9 cellular contexts compared by ENCODE assay signal in the genomic region with DNA sequence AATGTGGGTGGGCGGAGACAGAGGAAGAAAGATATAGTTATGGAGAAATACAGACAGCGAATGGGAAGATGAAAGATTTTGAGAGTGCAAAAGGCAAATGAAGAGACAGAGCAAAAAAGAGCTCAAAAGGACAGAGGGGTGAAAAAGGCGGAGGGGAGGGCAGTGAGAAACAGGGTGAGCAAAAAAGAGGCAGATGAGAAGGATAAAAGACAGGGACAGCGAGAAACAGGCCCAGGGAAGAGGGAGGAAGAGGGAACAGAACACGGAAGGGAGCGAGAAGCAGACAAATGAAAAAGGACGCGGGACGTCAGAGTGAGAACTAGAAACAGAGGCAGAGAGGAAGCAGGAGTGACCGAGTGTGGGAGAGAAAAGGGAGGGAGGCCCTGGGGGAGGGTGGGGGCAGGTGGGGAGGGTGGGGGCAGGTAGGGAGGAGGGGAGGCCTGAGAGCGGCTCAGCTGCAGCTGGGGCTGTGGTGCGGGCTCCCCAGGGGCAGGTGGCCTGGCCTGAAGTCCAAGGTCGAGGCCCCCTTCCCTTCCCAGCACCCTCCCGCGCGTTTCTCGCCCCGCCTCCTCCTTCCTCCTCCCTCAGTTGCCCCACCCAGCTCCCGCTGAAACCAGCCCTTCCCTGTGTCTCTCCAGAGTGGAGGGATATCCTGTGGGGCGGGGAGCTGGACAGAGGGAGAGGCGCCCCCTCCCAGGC. TPM values are rescaled to one million over a fixed set of nuclear protein-coding genes. Genes with fewer than 3 reads are reported as not detected.
A peak's percentile ranks its signal among the peaks of the same experiment; 100 is the strongest.
DNase-seq lines count a peak whose midpoint lies in the region; ATAC-seq, FAIRE-seq and TF ChIP-seq lines count a peak whose summit lies in the region.
"Had no signal": no experiment of that assay in that cellular context is flagged by ENCODE, and none has a peak within 500 bp of the region (broad histone marks: within the 10 kb centered on the region; RNA-seq: fewer than 3 reads in every experiment).

No MANE protein-coding gene starts in this region.

- no peaks in the 10 kb centered on the region for H3K36me3 Mint-ChIP-seq in T-helper 2 cell treated with Interferon-gamma antibody and Interleukin-4, amounts not matched to agents 5 μg/mL and 100 μg/mL, for 36 hours (ENCODE audit: low read depth)

- no peak for TF ChIP-seq POLR2A in H1 (IDR thresholded peaks at IDR 0.05; ENCODE audit: control extremely low read depth in 1 of 2, low read depth in 2 of 2, low read length in 2 of 2)

- peak overlapping the region; percentile 17 for H3K56ac ChIP-seq in H1 (replicated peaks; ENCODE audit: insufficient read length, low read depth, low read length)

- TF ChIP-seq CTCF in H1 (IDR thresholded peaks at IDR 0.05; ENCODE audit: control extremely low read depth in 1 of 3, insufficient read depth in 1 of 3, low read depth in 1 of 3, low read length in 3 of 3) (no peak), smooth muscle cell (IDR thresholded peaks at IDR 0.05; ENCODE audit: borderline replicate concordance, insufficient read depth, poor library complexity, severe bottlenecking) (no peak)

- H3K4me3 ChIP-seq in H1 (ENCODE audit: extremely low read depth in 1 of 4, insufficient read depth in 2 of 4, low read depth in 3 of 4, low read length in 4 of 4) = peak overlapping the region; percentile 13 to 52 (median 24); a peak in 4 of 8 replicates
- no peak overlapping the region for H3K4me3 ChIP-seq in smooth muscle cell

- no peak overlapping the region for H4K91ac ChIP-seq in H1 (replicated peaks; ENCODE audit: insufficient read length, low read length)

- H3K4me3 Mint-ChIP-seq in T-helper 2 cell treated with Interferon-gamma antibody and Interleukin-4, amounts not matched to agents 5 μg/mL and 100 μg/mL, for 36 hours = peak overlapping the region; percentile 75

- H3K36me3 ChIP-seq in H1 (ENCODE audit: control insufficient read depth in 2 of 4, insufficient read depth in 4 of 4, low read length in 3 of 4) (no peaks in the 10 kb centered on the region), smooth muscle cell (ENCODE audit: low read depth) (no peaks in the 10 kb centered on the region)
- H3K36me3 ChIP-seq: upper lobe of left lung had no signal

- WGBS in H1 (ENCODE audit: extremely low coverage in 1 of 2, insufficient coverage in 1 of 2, insufficient read length in 1 of 2, insufficient replicate concordance in 2 of 2, low coverage in 1 of 2, low lambda C conversion rate in 2 of 2, missing lambda C conversion rate in 1 of 2), 2 experiments = 10% methylated on average over 12 of the region's 21 CpGs; no CpG with 5 or more reads in 1 of the 2 experiments
- 16% methylated on average over 14 of the region's 21 CpGs for WGBS in smooth muscle cell (ENCODE audit: low lambda C conversion rate)

- H3K18ac ChIP-seq in H1 (ENCODE audit: extremely low read depth, low read length) = no peak overlapping the region; the same call in 1 of the 2 replicates

- POLR2A ChIA-PET in H1 (lab: Charles Lee; ENCODE audit: partially characterized antibody) = interaction anchor here (0.9 to 14.4 kb wide), 5 partner anchors 9 to 74 kb away, joined by 4 to 275 read pairs (median 4); partner anchors contain the start of gene KLK2

- H2BK5ac ChIP-seq in H1 (ENCODE audit: low read depth, low read length) = no peak overlapping the region

- H3K27me3 ChIP-seq in H1 (replicated peaks in 1 of 4; ENCODE audit: control insufficient read depth in 3 of 4, extremely low read depth in 1 of 4, insufficient read depth in 3 of 4, low read length in 3 of 4) (peaks cover 9 to 37% (median 32%) of the 10 kb centered on the region in 4 experiments), smooth muscle cell (ENCODE audit: low read depth) (peaks cover 59% of the 10 kb centered on the region)

- no peaks in the 10 kb centered on the region for H3F3A ChIP-seq in smooth muscle cell (ENCODE audit: low read depth)

- peaks cover 17% of the 10 kb centered on the region for H3K23me2 ChIP-seq in H1 (ENCODE audit: low read depth, low read length)

- H3K27me3 Mint-ChIP-seq in T-helper 2 cell treated with Interferon-gamma antibody and Interleukin-4, amounts not matched to agents 5 μg/mL and 100 μg/mL, for 36 hours (ENCODE audit: low read depth) = peaks cover 28% of the 10 kb centered on the region

- DNase-seq in T-helper 2 cell treated with Interferon-gamma antibody and Interleukin-4, amounts not matched to agents 5 μg/mL and 100 μg/mL, for 36 hours (ENCODE audit: low spot score) = no peak
- DNase-seq in T-helper 2 cell (no peak), NCI-H69 (lab: John Stamatoyannopoulos, UW) (peak; percentile 73), H1 (ENCODE audit: low read depth in 1 of 2, low spot score in 2 of 2) (peak in 1 of 2 experiments; percentile 74), smooth muscle cell (lab: John Stamatoyannopoulos, UW; ENCODE audit: unreplicated experiment) (no peak), EL (no peak), ureter (ENCODE audit: low spot score) (no peak)
- DNase-seq: upper lobe of left lung had no signal

- peaks cover 22% of the 10 kb centered on the region for H3K4me1 Mint-ChIP-seq in T-helper 2 cell treated with Interferon-gamma antibody and Interleukin-4, amounts not matched to agents 5 μg/mL and 100 μg/mL, for 36 hours (ENCODE audit: low read depth)

- H3K9me3 ChIP-seq in H1 (ENCODE audit: insufficient read depth in 2 of 2, low read depth in 1 of 2, low read length in 1 of 2) (no peaks in the 10 kb centered on the region), smooth muscle cell (replicated peaks; ENCODE audit: low read depth) (no peaks in the 10 kb centered on the region)
- H3K9me3 ChIP-seq: upper lobe of left lung had no signal

- FAIRE-seq in H1 (lab: Jason Lieb, UNC) = no peak

- CTCF ChIA-PET in H1 (lab: Charles Lee; ENCODE audit: partially characterized antibody) = interaction anchor here (0.5 to 2.1 kb wide), 4 partner anchors 10 to 101 kb away, joined by 3 to 6 read pairs (median 4); no protein-coding TSS in a partner anchor

- no peak for ATAC-seq in GM19351 (IDR thresholded peaks at IDR 0.05; ENCODE audit: unreplicated experiment)

- H4K20me1 ChIP-seq in H1 (replicated peaks in 1 of 2; ENCODE audit: control insufficient read depth in 1 of 2, insufficient read depth in 2 of 2, low read length in 2 of 2) (peaks cover 0 to 2% of the 10 kb centered on the region in 2 experiments), smooth muscle cell (ENCODE audit: low read depth) (no peaks in the 10 kb centered on the region)

- H3K79me1 ChIP-seq in H1 (ENCODE audit: low read depth, low read length) = no peaks in the 10 kb centered on the region

- no peaks in the 10 kb centered on the region for H3K9me3 Mint-ChIP-seq in T-helper 2 cell treated with Interferon-gamma antibody and Interleukin-4, amounts not matched to agents 5 μg/mL and 100 μg/mL, for 36 hours

- no peak overlapping the region for H4K8ac ChIP-seq in H1 (ENCODE audit: extremely low read depth, insufficient read depth, low read length)

- peak overlapping the region; percentile 76 to 94 for H3K4me2 ChIP-seq in H1 (ENCODE audit: insufficient read depth in 1 of 2, low read depth in 2 of 2, low read length in 2 of 2)
- peak overlapping the region; percentile 57 for H3K4me2 ChIP-seq in smooth muscle cell

- H2AK5ac ChIP-seq in H1 (ENCODE audit: low read depth, low read length) = no peak overlapping the region

- H3K27ac ChIP-seq in H1 (ENCODE audit: low read depth, low read length) = no peak overlapping the region
- no peak overlapping the region for H3K27ac ChIP-seq in smooth muscle cell (ENCODE audit: low read depth)
- H3K27ac ChIP-seq: upper lobe of left lung had no signal

- no peak overlapping the region for H2BK20ac ChIP-seq in H1 (ENCODE audit: low read length)

- no peak overlapping the region for H3K23ac ChIP-seq in H1 (ENCODE audit: insufficient read length)

- H2BK15ac ChIP-seq in H1 (ENCODE audit: low read length) = peak overlapping the region; percentile 92; the same call in 1 of the 2 replicates

- no peak overlapping the region for H3K4ac ChIP-seq in H1 (replicated peaks; ENCODE audit: insufficient read length, low read depth, low read length)

- TF ChIP-seq EP300 in H1 (IDR thresholded peaks at IDR 0.05; ENCODE audit: borderline replicate concordance in 1 of 2, low read depth in 2 of 2, low read length in 2 of 2) = no peak

- H3K9ac ChIP-seq in H1 (replicated peaks in 1 of 4; ENCODE audit: extremely low read depth in 1 of 4, low read depth in 3 of 4, low read length in 3 of 4) = no peak overlapping the region; a peak in 1 of 7 replicates
- no peak overlapping the region for H3K9ac ChIP-seq in smooth muscle cell (ENCODE audit: low read depth)

- no peak overlapping the region for H2BK120ac ChIP-seq in H1 (replicated peaks; ENCODE audit: low read depth, low read length)

- TF ChIP-seq RAD21 in H1 (IDR thresholded peaks at IDR 0.05 in 1 of 2, conservative IDR thresholded peaks at IDR 0.05 in 1 of 2; ENCODE audit: low read depth in 2 of 2, low read length in 2 of 2) = no peak

- H3K4me1 ChIP-seq in H1 (replicated peaks in 1 of 4; ENCODE audit: control insufficient read depth in 3 of 4, insufficient read depth in 4 of 4, low read length in 3 of 4) (peaks cover 5 to 26% (median 20%) of the 10 kb centered on the region in 4 experiments), smooth muscle cell (ENCODE audit: low read depth) (no peaks in the 10 kb centered on the region)

- no peak overlapping the region for H3K14ac ChIP-seq in H1 (ENCODE audit: insufficient read length)

- H2AFZ ChIP-seq in H1 (ENCODE audit: low read length) (peak overlapping the region; percentile 97), smooth muscle cell (ENCODE audit: low read depth) (no peak overlapping the region)

- no peaks in the 10 kb centered on the region for H3K79me2 ChIP-seq in H1 (ENCODE audit: control insufficient read depth in 1 of 2, insufficient read depth in 2 of 2, low read length in 2 of 2)
- H3K79me2 ChIP-seq in smooth muscle cell (ENCODE audit: low read depth) = no peaks in the 10 kb centered on the region

- peak overlapping the region; percentile 64 for H3K27ac Mint-ChIP-seq in T-helper 2 cell treated with Interferon-gamma antibody and Interleukin-4, amounts not matched to agents 5 μg/mL and 100 μg/mL, for 36 hours

- H2BK12ac ChIP-seq in H1 (ENCODE audit: low read depth, low read length) = 0 out of 2 replicates have a peak overlapping the region, but pooled peaks have one; percentile 90

- H4K5ac ChIP-seq in H1 (ENCODE audit: insufficient read length, low read depth, low read length) = no peak overlapping the region

RNA-seq across cellular contexts. Expression of gene KLK1, which starts 2.9 kb away (rescaled TPM):
- 3.4 and 4.8 TPM in 2 replicates for total RNA-seq in H1 (2021; fragmentation: NEBNext Ultra II Directional; extraction: Animal tissue kit (Norgen Biotek cat#: 25700))
- polyA plus RNA-seq in H1 (2011; rRNA removed) (4.0 and 5.8 TPM in 2 replicates), smooth muscle cell (not detected in 2 replicates)
- 4.8 TPM for polyA plus RNA-seq in H1 (2011; cell fraction: cytosol; rRNA removed)
- polyA plus RNA-seq in H1 (2011; cell fraction: nucleus; rRNA removed) = 7.1 TPM
- polyA plus RNA-seq in H1 (2012, experiment 1 of 2) = 5.2 to 6.7 TPM (median 5.7 TPM) in 4 replicates
- 4.1 TPM for polyA plus RNA-seq in H1 (2012, experiment 2 of 2)
- 6.2 TPM for polyA plus RNA-seq in H1 (2013, experiment 1 of 2)
- polyA plus RNA-seq in H1 (2013, experiment 2 of 2) = 5.8 TPM
- polyA minus RNA-seq in H1 (2011; rRNA and poly(A)+ RNA removed) = 0.63 and 1.4 TPM in 2 replicates
- 1.3 TPM for polyA minus RNA-seq in H1 (2011; cell fraction: cytosol; rRNA and poly(A)+ RNA removed)
- 2.9 TPM for polyA minus RNA-seq in H1 (2011; cell fraction: nucleus; rRNA and poly(A)+ RNA removed)
- total RNA-seq in smooth muscle cell (0.85 TPM in 1 of 2 replicates, not detected in the other), ureter (0.60 TPM)

RNA-seq across cellular contexts. Expression of gene KLK15, which starts 12.7 kb away (rescaled TPM):
- total RNA-seq in H1 (2021; fragmentation: NEBNext Ultra II Directional; extraction: Animal tissue kit (Norgen Biotek cat#: 25700)) = not detected in 2 replicates
- polyA plus RNA-seq in H1 (2011; rRNA removed) = not detected in 2 replicates
- 0.06 TPM for polyA plus RNA-seq in H1 (2011; cell fraction: cytosol; rRNA removed)
- 0.20 TPM for polyA plus RNA-seq in H1 (2011; cell fraction: nucleus; rRNA removed)
- polyA plus RNA-seq in H1 (2012, experiment 1 of 2) = not detected in 4 replicates
- not detected for polyA plus RNA-seq in H1 (2012, experiment 2 of 2)
- 0.04 TPM for polyA plus RNA-seq in H1 (2013, experiment 1 of 2)
- not detected for polyA plus RNA-seq in H1 (2013, experiment 2 of 2)
- not detected in 2 replicates for polyA minus RNA-seq in H1 (2011; rRNA and poly(A)+ RNA removed)
- not detected for polyA minus RNA-seq in H1 (2011; cell fraction: cytosol; rRNA and poly(A)+ RNA removed)
- polyA minus RNA-seq in H1 (2011; cell fraction: nucleus; rRNA and poly(A)+ RNA removed) = not detected
- not detected in 2 replicates for total RNA-seq in smooth muscle cell
- polyA plus RNA-seq in smooth muscle cell = not detected in 2 replicates
- total RNA-seq in ureter = not detected
- total RNA-seq: upper lobe of left lung had no signal

RNA-seq across cellular contexts. Expression of gene ACP4, which starts 30.5 kb away (rescaled TPM):
- not detected in 2 replicates for total RNA-seq in H1 (2021; fragmentation: NEBNext Ultra II Directional; extraction: Animal tissue kit (Norgen Biotek cat#: 25700))
- polyA plus RNA-seq in H1 (2011; rRNA removed) (not detected in 2 replicates), smooth muscle cell (0.26 TPM in 2 replicates)
- polyA plus RNA-seq in H1 (2011; cell fraction: cytosol; rRNA removed) = not detected
- polyA plus RNA-seq in H1 (2011; cell fraction: nucleus; rRNA removed) = not detected
- not detected in 4 replicates for polyA plus RNA-seq in H1 (2012, experiment 1 of 2)
- not detected for polyA plus RNA-seq in H1 (2012, experiment 2 of 2)
- polyA plus RNA-seq in H1 (2013, experiment 1 of 2) = not detected
- polyA plus RNA-seq in H1 (2013, experiment 2 of 2) = not detected
- polyA minus RNA-seq in H1 (2011; rRNA and poly(A)+ RNA removed) = not detected in 2 replicates
- not detected for polyA minus RNA-seq in H1 (2011; cell fraction: cytosol; rRNA and poly(A)+ RNA removed)
- polyA minus RNA-seq in H1 (2011; cell fraction: nucleus; rRNA and poly(A)+ RNA removed) = not detected
- total RNA-seq in smooth muscle cell (not detected in 2 replicates), ureter (not detected)
- total RNA-seq: upper lobe of left lung had no signal

RNA-seq across cellular contexts. Expression of gene KLK3, which starts 34.0 kb away (rescaled TPM):
- total RNA-seq in H1 (2021; fragmentation: NEBNext Ultra II Directional; extraction: Animal tissue kit (Norgen Biotek cat#: 25700)) = not detected in 2 replicates
- polyA plus RNA-seq in H1 (2011; rRNA removed) (0.08 and 0.25 TPM in 2 replicates), smooth muscle cell (not detected in 2 replicates)
- polyA plus RNA-seq in H1 (2011; cell fraction: cytosol; rRNA removed) = 0.13 TPM
- 0.86 TPM for polyA plus RNA-seq in H1 (2011; cell fraction: nucleus; rRNA removed)
- 0.15 TPM in 1 of 4 replicates, not detected in the others for polyA plus RNA-seq in H1 (2012, experiment 1 of 2)
- polyA plus RNA-seq in H1 (2012, experiment 2 of 2) = not detected
- 0.04 TPM for polyA plus RNA-seq in H1 (2013, experiment 1 of 2)
- 0.06 TPM for polyA plus RNA-seq in H1 (2013, experiment 2 of 2)
- 0.61 and 0.69 TPM in 2 replicates for polyA minus RNA-seq in H1 (2011; rRNA and poly(A)+ RNA removed)
- polyA minus RNA-seq in H1 (2011; cell fraction: cytosol; rRNA and poly(A)+ RNA removed) = not detected
- polyA minus RNA-seq in H1 (2011; cell fraction: nucleus; rRNA and poly(A)+ RNA removed) = not detected
- total RNA-seq in smooth muscle cell (not detected in 2 replicates), ureter (not detected)

RNA-seq across cellular contexts. Expression of gene GPR32, which starts 50.4 kb away (rescaled TPM):
- total RNA-seq in H1 (2021; fragmentation: NEBNext Ultra II Directional; extraction: Animal tissue kit (Norgen Biotek cat#: 25700)) = not detected in 2 replicates
- polyA plus RNA-seq in H1 (2011; rRNA removed) (not detected in 2 replicates), smooth muscle cell (not detected in 2 replicates)
- not detected for polyA plus RNA-seq in H1 (2011; cell fraction: cytosol; rRNA removed)
- not detected for polyA plus RNA-seq in H1 (2011; cell fraction: nucleus; rRNA removed)
- polyA plus RNA-seq in H1 (2012, experiment 1 of 2) = not detected in 4 replicates
- not detected for polyA plus RNA-seq in H1 (2012, experiment 2 of 2)
- not detected for polyA plus RNA-seq in H1 (2013, experiment 1 of 2)
- polyA plus RNA-seq in H1 (2013, experiment 2 of 2) = not detected
- polyA minus RNA-seq in H1 (2011; rRNA and poly(A)+ RNA removed) = not detected in 2 replicates
- polyA minus RNA-seq in H1 (2011; cell fraction: cytosol; rRNA and poly(A)+ RNA removed) = not detected
- not detected for polyA minus RNA-seq in H1 (2011; cell fraction: nucleus; rRNA and poly(A)+ RNA removed)
- total RNA-seq in smooth muscle cell (not detected in 2 replicates), ureter (not detected)
- total RNA-seq: upper lobe of left lung had no signal
